8 cellular contexts compared by ENCODE assay signal in the genomic region with DNA sequence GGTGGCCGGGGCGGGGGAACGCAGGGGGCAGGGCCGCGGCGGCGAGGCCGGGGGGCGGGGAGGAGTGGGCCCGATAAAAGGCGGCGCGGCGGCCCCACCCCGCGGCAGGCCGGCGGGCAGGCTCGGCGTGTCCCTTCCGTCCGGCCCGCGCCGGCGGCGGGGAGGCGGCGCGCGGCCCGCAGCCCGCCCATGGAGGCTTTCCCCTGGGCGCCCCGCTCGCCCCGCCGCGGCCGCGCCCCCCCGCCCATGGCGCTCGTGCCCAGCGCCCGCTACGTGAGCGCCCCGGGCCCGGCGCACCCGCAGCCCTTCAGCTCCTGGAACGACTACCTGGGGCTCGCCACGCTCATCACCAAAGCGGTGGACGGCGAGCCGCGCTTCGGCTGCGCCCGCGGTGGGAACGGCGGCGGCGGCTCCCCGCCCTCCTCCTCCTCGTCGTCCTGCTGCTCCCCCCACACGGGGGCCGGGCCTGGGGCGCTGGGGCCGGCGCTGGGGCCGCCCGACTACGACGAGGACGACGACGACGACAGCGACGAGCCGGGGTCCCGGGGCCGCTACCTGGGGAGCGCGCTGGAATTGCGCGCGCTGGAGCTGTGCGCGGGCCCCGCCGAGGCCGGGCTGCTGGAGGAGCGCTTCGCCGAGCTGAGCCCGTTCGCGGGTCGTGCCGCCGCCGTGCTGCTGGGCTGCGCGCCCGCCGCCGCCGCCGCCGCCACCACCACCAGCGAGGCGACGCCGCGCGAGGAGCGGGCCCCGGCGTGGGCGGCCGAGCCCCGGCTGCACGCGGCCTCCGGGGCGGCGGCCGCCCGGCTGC. TPM values are rescaled to one million over a fixed set of nuclear protein-coding genes. Genes with fewer than 3 reads are reported as not detected.
DNase-seq lines count a peak whose midpoint lies in the region; ATAC-seq and TF ChIP-seq lines count a peak whose summit lies in the region.

A gene with protein sequence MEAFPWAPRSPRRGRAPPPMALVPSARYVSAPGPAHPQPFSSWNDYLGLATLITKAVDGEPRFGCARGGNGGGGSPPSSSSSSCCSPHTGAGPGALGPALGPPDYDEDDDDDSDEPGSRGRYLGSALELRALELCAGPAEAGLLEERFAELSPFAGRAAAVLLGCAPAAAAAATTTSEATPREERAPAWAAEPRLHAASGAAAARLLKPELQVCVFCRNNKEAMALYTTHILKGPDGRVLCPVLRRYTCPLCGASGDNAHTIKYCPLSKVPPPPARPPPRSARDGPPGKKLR (plus strand): TSS at position 102 of the 808 bp plus-strand sequence. CDS start 88 bp downstream, at position 190.

- 1% methylated on average over 29 to 136 of the region's 136 CpGs; no CpG with 5 or more reads in 1 of the 4 donors for WGBS in heart left ventricle, 4 donors

- H3K27ac ChIP-seq in heart left ventricle = peak within 1 kb of the TSS in 11 of 12 donors; percentile 27 to 88 (median 77)

- peaks cover 2% of the 10 kb centered on the region for H3K36me3 ChIP-seq in GM06990 (ENCODE audit: control insufficient read depth, insufficient read depth, low read length)
- H3K36me3 ChIP-seq in heart left ventricle = peaks cover 0 to 31% (median 27%) of the 10 kb centered on the region in 9 donors

- TF ChIP-seq RAD21 in Ishikawa (IDR thresholded peaks at IDR 0.05; ENCODE audit: low read depth) = no peak

- no peak for TF ChIP-seq POLR2A in heart left ventricle (IDR thresholded peaks at IDR 0.05)

- TF ChIP-seq CTCF in GM06990 (IDR thresholded peaks at IDR 0.05; ENCODE audit: insufficient read depth, low read length, poor library complexity, severe bottlenecking) = no peak
- no peak for TF ChIP-seq CTCF in heart left ventricle (IDR thresholded peaks at IDR 0.05)
- TF ChIP-seq CTCF in retinal pigment epithelial cell (conservative IDR thresholded peaks at IDR 0.05; ENCODE audit: low read depth, low read length) = no peak

- H3K9me3 Mint-ChIP-seq in activated T-helper 1 cell treated with anti-CD3 and anti-CD28 coated beads, Interleukin-12 subunit alpha, Interleukin-12 subunit beta, Interleukin-2, Interleukin-4 antibody, amounts not matched to agents 30 ng/mL and 10 ng/mL and 1 ng/mL, durations not matched to agents 14 hours and 24 hours and 36 hours = no peaks in the 10 kb centered on the region

- H3K4me3 Mint-ChIP-seq in activated T-helper 1 cell treated with anti-CD3 and anti-CD28 coated beads, Interleukin-12 subunit alpha, Interleukin-12 subunit beta, Interleukin-2, Interleukin-4 antibody, amounts not matched to agents 30 ng/mL and 10 ng/mL and 1 ng/mL, durations not matched to agents 14 hours and 24 hours and 36 hours = peak within 1 kb of the TSS; percentile 76

- H3K4me3 ChIP-seq in GM06990 (replicated peaks; ENCODE audit: low read depth, low read length) (peak within 1 kb of the TSS; percentile 52), heart left ventricle (peak within 1 kb of the TSS; percentile 34 to 86 (median 64)), retinal pigment epithelial cell (ENCODE audit: low read length) (peak within 1 kb of the TSS; percentile 55)

- no peak for TF ChIP-seq EP300 in Ishikawa (IDR thresholded peaks at IDR 0.05; ENCODE audit: borderline replicate concordance)

- DNase-seq in GM06990 (ENCODE audit: extremely low read depth, insufficient read length) (peak; percentile 50), heart left ventricle (peak in 2 of 5 donors; percentile 26 to 69), retinal pigment epithelial cell (ENCODE audit: low read depth) (no peak), LoVo (ENCODE audit: low spot score) (no peak), activated gamma-delta T cell treated with Interleukin-2 at 50 U/mL for 16 hours (no peak)
- DNase-seq in activated T-helper 1 cell treated with anti-CD3 and anti-CD28 coated beads, Interleukin-12 subunit alpha, Interleukin-12 subunit beta, Interleukin-2, Interleukin-4 antibody, amounts not matched to agents 30 ng/mL and 10 ng/mL and 1 ng/mL, durations not matched to agents 14 hours and 24 hours and 36 hours (ENCODE audit: low spot score) = peak; percentile 18

- H3K27ac Mint-ChIP-seq in activated T-helper 1 cell treated with anti-CD3 and anti-CD28 coated beads, Interleukin-12 subunit alpha, Interleukin-12 subunit beta, Interleukin-2, Interleukin-4 antibody, amounts not matched to agents 30 ng/mL and 10 ng/mL and 1 ng/mL, durations not matched to agents 14 hours and 24 hours and 36 hours = no peak within 1 kb of the TSS

- peaks cover 7% of the 10 kb centered on the region for H3K27me3 Mint-ChIP-seq in activated T-helper 1 cell treated with anti-CD3 and anti-CD28 coated beads, Interleukin-12 subunit alpha, Interleukin-12 subunit beta, Interleukin-2, Interleukin-4 antibody, amounts not matched to agents 30 ng/mL and 10 ng/mL and 1 ng/mL, durations not matched to agents 14 hours and 24 hours and 36 hours (ENCODE audit: insufficient read depth)

- peaks cover 25% of the 10 kb centered on the region for H3K36me3 Mint-ChIP-seq in activated T-helper 1 cell treated with anti-CD3 and anti-CD28 coated beads, Interleukin-12 subunit alpha, Interleukin-12 subunit beta, Interleukin-2, Interleukin-4 antibody, amounts not matched to agents 30 ng/mL and 10 ng/mL and 1 ng/mL, durations not matched to agents 14 hours and 24 hours and 36 hours (ENCODE audit: low read depth)

- H3K4me1 ChIP-seq in heart left ventricle = peaks cover 0 to 50% (median 22%) of the 10 kb centered on the region in 12 donors

- H3K9me3 ChIP-seq in heart left ventricle = no peaks in the 10 kb centered on the region

- peaks cover 25% of the 10 kb centered on the region for H3K4me1 Mint-ChIP-seq in activated T-helper 1 cell treated with anti-CD3 and anti-CD28 coated beads, Interleukin-12 subunit alpha, Interleukin-12 subunit beta, Interleukin-2, Interleukin-4 antibody, amounts not matched to agents 30 ng/mL and 10 ng/mL and 1 ng/mL, durations not matched to agents 14 hours and 24 hours and 36 hours (ENCODE audit: low read depth)

- H3K27me3 ChIP-seq in GM06990 (replicated peaks; ENCODE audit: control insufficient read depth, insufficient read depth, low read length) = no peaks in the 10 kb centered on the region
- H3K27me3 ChIP-seq in heart left ventricle = peaks cover 0 to 5% (median 0%) of the 10 kb centered on the region in 9 donors

- intact Hi-C loops in activated T-helper 1 cell treated with anti-CD3 and anti-CD28 coated beads, Interleukin-12 subunit alpha, Interleukin-12 subunit beta, Interleukin-2, Interleukin-4 antibody, amounts not matched to agents 30 ng/mL and 10 ng/mL and 1 ng/mL, durations not matched to agents 14 hours and 24 hours and 36 hours (cut with micrococcal nuclease) = loop anchor here (1.0 to 10.0 kb wide), 6 partner anchors 41 to 461 kb away; a partner anchor contains a TSS
- intact Hi-C loops in heart left ventricle (cut with DNase I) = loop anchor here in 7 of 10 donors (2.0 to 10.0 kb wide), 9 partner anchors 47 to 465 kb away; a partner anchor contains a TSS

- peak; percentile 16 for ATAC-seq in GM21576 (IDR thresholded peaks at IDR 0.05; ENCODE audit: unreplicated experiment)
- ATAC-seq in heart left ventricle = no peak

TF ChIP-seq in Ishikawa, 13 proteins besides CTCF, POLR2A, EP300 and RAD21:
- TF ChIP-seq, protein P1, sequence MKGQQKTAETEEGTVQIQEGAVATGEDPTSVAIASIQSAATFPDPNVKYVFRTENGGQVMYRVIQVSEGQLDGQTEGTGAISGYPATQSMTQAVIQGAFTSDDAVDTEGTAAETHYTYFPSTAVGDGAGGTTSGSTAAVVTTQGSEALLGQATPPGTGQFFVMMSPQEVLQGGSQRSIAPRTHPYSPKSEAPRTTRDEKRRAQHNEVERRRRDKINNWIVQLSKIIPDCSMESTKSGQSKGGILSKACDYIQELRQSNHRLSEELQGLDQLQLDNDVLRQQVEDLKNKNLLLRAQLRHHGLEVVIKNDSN (IDR thresholded peaks at IDR 0.05) = no peak
- TF ChIP-seq, protein P2, sequence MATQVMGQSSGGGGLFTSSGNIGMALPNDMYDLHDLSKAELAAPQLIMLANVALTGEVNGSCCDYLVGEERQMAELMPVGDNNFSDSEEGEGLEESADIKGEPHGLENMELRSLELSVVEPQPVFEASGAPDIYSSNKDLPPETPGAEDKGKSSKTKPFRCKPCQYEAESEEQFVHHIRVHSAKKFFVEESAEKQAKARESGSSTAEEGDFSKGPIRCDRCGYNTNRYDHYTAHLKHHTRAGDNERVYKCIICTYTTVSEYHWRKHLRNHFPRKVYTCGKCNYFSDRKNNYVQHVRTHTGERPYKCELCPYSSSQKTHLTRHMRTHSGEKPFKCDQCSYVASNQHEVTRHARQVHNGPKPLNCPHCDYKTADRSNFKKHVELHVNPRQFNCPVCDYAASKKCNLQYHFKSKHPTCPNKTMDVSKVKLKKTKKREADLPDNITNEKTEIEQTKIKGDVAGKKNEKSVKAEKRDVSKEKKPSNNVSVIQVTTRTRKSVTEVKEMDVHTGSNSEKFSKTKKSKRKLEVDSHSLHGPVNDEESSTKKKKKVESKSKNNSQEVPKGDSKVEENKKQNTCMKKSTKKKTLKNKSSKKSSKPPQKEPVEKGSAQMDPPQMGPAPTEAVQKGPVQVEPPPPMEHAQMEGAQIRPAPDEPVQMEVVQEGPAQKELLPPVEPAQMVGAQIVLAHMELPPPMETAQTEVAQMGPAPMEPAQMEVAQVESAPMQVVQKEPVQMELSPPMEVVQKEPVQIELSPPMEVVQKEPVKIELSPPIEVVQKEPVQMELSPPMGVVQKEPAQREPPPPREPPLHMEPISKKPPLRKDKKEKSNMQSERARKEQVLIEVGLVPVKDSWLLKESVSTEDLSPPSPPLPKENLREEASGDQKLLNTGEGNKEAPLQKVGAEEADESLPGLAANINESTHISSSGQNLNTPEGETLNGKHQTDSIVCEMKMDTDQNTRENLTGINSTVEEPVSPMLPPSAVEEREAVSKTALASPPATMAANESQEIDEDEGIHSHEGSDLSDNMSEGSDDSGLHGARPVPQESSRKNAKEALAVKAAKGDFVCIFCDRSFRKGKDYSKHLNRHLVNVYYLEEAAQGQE (IDR thresholded peaks at IDR 0.05; ENCODE audit: low read depth) = no peak
- TF ChIP-seq ZBTB7A (IDR thresholded peaks at IDR 0.05; ENCODE audit: low read depth) = peak; percentile 6; the same call in 1 of the 2 replicates

RNA-seq across cellular contexts. Expression of the gene that starts here (rescaled TPM):
- 0.73 and 1.0 TPM in 2 replicates for total RNA-seq in activated T-helper 1 cell treated with anti-CD3 and anti-CD28 coated beads, Interleukin-12 subunit alpha, Interleukin-12 subunit beta, Interleukin-2, Interleukin-4 antibody, amounts not matched to agents 30 ng/mL and 10 ng/mL and 1 ng/mL, durations not matched to agents 14 hours and 24 hours and 36 hours
- total RNA-seq in heart left ventricle = 10 to 100 TPM in 4 of 9 donors, 1 to 10 TPM in 5; 3.3 to 35.5 (median 8.8) TPM
- 10 to 100 TPM in 1 of 2 donors, 1 to 10 TPM in 1; 7.1 to 41.4 TPM for polyA plus RNA-seq in heart left ventricle

Comparison
In these comparisons a context has a peak if more than half of its experiments do, and no peak if none do; other contexts are left out.
1. DNase-seq: peak in GM06990 (single experiment) and activated T-helper 1 cell treated with anti-CD3 and anti-CD28 coated beads, Interleukin-12 subunit alpha, Interleukin-12 subunit beta, Interleukin-2, Interleukin-4 antibody, amounts not matched to agents 30 ng/mL and 10 ng/mL and 1 ng/mL, durations not matched to agents 14 hours and 24 hours and 36 hours (single experiment); none in retinal pigment epithelial cell (single experiment), LoVo (single experiment) and activated gamma-delta T cell treated with Interleukin-2 at 50 U/mL for 16 hours (single experiment).
2. Peak in every context shown above with its lines, with median percentiles within 50 percentile points of each other: H3K4me3 ChIP-seq.